ENCODE assay signal across 25 cellular contexts in genomic region chr17:31272803-31273202, GRCh38. TPM values are rescaled to one million over a fixed set of nuclear protein-coding genes. Genes with fewer than 3 reads are reported as not detected.
"Had no signal": no experiment of that assay in that cellular context is flagged by ENCODE, and none has a peak within 500 bp of the region (broad histone marks: within the 10 kb centered on the region; RNA-seq: fewer than 3 reads in every experiment).

No MANE protein-coding gene starts in this region.

- H3K27ac ChIP-seq: colonic mucosa, parathyroid adenoma, stomach, thyroid gland had no signal

- H3K27ac Mint-ChIP-seq: immature natural killer cell; progenitor cell of endocrine pancreas; stimulated activated effector memory CD8-positive, alpha-beta T cell treated with anti-CD3 and anti-CD28 coated beads, Interleukin-12 subunit alpha, Interleukin-12 subunit beta, amount 100 ng/mL, for 72 hours had no signal

- H3K4me2 ChIP-seq: smooth muscle cell had no signal

- H3K4me3 Mint-ChIP-seq: immature natural killer cell; natural killer cell treated with Interleukin-12 subunit alpha and Interleukin-12 subunit beta and Interleukin-15 and Interleukin-18, amount 100 ng/mL, for 72 hours; neural crest cell; stimulated activated effector memory CD8-positive, alpha-beta T cell treated with anti-CD3 and anti-CD28 coated beads, Interleukin-12 subunit alpha, Interleukin-12 subunit beta, amount 100 ng/mL, for 72 hours had no signal

- FAIRE-seq: endothelial cell of umbilical vein, frontal cortex had no signal

- H3K4me3 ChIP-seq: colonic mucosa, esophagus squamous epithelium, smooth muscle cell, stomach, thyroid gland had no signal

- H3K9me3 Mint-ChIP-seq: immature natural killer cell; natural killer cell treated with Interleukin-12 subunit alpha and Interleukin-12 subunit beta and Interleukin-15 and Interleukin-18, amount 100 ng/mL, for 72 hours; neural crest cell; stimulated activated effector memory CD8-positive, alpha-beta T cell treated with anti-CD3 and anti-CD28 coated beads, Interleukin-12 subunit alpha, Interleukin-12 subunit beta, amount 100 ng/mL, for 72 hours had no signal

- H3K27me3 Mint-ChIP-seq: natural killer cell treated with Interleukin-12 subunit alpha and Interleukin-12 subunit beta and Interleukin-15 and Interleukin-18, amount 100 ng/mL, for 72 hours; progenitor cell of endocrine pancreas had no signal

- DNase-seq: colonic mucosa; effector memory CD4-positive, alpha-beta T cell; erythroblast; esophagus squamous epithelium; hypothalamus; immature natural killer cell; stimulated activated CD4-positive, alpha-beta T cell treated with anti-CD3 and anti-CD28 coated beads, Interleukin-2, amount 100 ng/mL, for 24 hours; stimulated activated CD4-positive, alpha-beta T cell treated with anti-CD3 and anti-CD28 coated beads, Interleukin-4, amount 100 ng/mL, for 24 hours; stimulated activated naive CD4-positive, alpha-beta T cell treated with Interleukin-2 at 50 U/mL for 16 hours; stomach; thyroid gland; trophoblast cell had no signal

- H3K36me3 ChIP-seq: colonic mucosa, thyroid gland had no signal

- H3K9me3 ChIP-seq: colonic mucosa, esophagus squamous epithelium, stomach, thyroid gland had no signal

- H3K4me1 Mint-ChIP-seq: immature natural killer cell; stimulated activated effector memory CD8-positive, alpha-beta T cell treated with anti-CD3 and anti-CD28 coated beads, Interleukin-12 subunit alpha, Interleukin-12 subunit beta, amount 100 ng/mL, for 72 hours had no signal

- H3K4me1 ChIP-seq: colonic mucosa had no signal

- ATAC-seq: natural killer cell treated with Interleukin-12 subunit alpha and Interleukin-12 subunit beta and Interleukin-15 and Interleukin-18, amount 100 ng/mL, for 72 hours; sciatic nerve; stimulated activated effector memory CD8-positive, alpha-beta T cell treated with anti-CD3 and anti-CD28 coated beads, Interleukin-12 subunit alpha, Interleukin-12 subunit beta, amount 100 ng/mL, for 72 hours had no signal

- H3K27me3 ChIP-seq: colonic mucosa, esophagus squamous epithelium, stomach, thyroid gland had no signal

- H3K36me3 Mint-ChIP-seq: natural killer cell treated with Interleukin-12 subunit alpha and Interleukin-12 subunit beta and Interleukin-15 and Interleukin-18, amount 100 ng/mL, for 72 hours had no signal

RNA-seq across cellular contexts. Expression of gene OMG, which starts 24.2 kb away (rescaled TPM):
- total RNA-seq: chondrocyte, endothelial cell of umbilical vein, lower leg skin, neural crest cell, progenitor cell of endocrine pancreas, smooth muscle cell had no signal
- polyA plus RNA-seq: keratinocyte had no signal

RNA-seq across cellular contexts. Expression of gene EVI2B, which starts 41.1 kb away (rescaled TPM):
- total RNA-seq: chondrocyte, frontal cortex, neural crest cell, progenitor cell of endocrine pancreas, smooth muscle cell had no signal
- polyA plus RNA-seq: smooth muscle cell had no signal

RNA-seq across cellular contexts. Expression of gene EVI2A, which starts 48.6 kb away (rescaled TPM):
- total RNA-seq: dermis blood vessel endothelial cell, neural crest cell, progenitor cell of endocrine pancreas, smooth muscle cell had no signal
